In the genomic region with DNA sequence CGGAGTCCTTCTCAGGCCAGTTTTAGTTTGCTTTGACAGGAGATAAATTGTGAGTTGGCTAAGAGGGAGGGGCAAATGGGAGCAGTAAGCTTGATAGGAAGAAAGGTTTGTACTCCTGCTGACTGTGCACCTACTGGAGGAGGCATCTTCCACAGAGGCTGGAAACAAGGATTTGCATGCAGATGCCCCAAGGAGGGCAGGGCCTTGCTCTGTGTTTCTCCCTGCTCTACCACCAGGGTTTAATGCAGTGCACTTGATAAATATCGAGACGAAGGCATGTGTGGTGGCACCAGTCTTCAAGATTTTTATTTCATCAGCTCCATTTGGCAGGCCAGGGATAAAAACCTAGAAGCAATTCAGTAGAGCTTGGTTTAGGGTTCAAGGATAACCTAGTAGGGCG, we compare ENCODE assay signal across 1 cellular context.
TF ChIP-seq lines count a peak whose summit lies in the region.

No MANE protein-coding gene starts in this region.

TF ChIP-seq in K562, 482 proteins besides CTCF, POLR2A, EP300 and RAD21 (continued from another document):
- TF ChIP-seq, protein P1, sequence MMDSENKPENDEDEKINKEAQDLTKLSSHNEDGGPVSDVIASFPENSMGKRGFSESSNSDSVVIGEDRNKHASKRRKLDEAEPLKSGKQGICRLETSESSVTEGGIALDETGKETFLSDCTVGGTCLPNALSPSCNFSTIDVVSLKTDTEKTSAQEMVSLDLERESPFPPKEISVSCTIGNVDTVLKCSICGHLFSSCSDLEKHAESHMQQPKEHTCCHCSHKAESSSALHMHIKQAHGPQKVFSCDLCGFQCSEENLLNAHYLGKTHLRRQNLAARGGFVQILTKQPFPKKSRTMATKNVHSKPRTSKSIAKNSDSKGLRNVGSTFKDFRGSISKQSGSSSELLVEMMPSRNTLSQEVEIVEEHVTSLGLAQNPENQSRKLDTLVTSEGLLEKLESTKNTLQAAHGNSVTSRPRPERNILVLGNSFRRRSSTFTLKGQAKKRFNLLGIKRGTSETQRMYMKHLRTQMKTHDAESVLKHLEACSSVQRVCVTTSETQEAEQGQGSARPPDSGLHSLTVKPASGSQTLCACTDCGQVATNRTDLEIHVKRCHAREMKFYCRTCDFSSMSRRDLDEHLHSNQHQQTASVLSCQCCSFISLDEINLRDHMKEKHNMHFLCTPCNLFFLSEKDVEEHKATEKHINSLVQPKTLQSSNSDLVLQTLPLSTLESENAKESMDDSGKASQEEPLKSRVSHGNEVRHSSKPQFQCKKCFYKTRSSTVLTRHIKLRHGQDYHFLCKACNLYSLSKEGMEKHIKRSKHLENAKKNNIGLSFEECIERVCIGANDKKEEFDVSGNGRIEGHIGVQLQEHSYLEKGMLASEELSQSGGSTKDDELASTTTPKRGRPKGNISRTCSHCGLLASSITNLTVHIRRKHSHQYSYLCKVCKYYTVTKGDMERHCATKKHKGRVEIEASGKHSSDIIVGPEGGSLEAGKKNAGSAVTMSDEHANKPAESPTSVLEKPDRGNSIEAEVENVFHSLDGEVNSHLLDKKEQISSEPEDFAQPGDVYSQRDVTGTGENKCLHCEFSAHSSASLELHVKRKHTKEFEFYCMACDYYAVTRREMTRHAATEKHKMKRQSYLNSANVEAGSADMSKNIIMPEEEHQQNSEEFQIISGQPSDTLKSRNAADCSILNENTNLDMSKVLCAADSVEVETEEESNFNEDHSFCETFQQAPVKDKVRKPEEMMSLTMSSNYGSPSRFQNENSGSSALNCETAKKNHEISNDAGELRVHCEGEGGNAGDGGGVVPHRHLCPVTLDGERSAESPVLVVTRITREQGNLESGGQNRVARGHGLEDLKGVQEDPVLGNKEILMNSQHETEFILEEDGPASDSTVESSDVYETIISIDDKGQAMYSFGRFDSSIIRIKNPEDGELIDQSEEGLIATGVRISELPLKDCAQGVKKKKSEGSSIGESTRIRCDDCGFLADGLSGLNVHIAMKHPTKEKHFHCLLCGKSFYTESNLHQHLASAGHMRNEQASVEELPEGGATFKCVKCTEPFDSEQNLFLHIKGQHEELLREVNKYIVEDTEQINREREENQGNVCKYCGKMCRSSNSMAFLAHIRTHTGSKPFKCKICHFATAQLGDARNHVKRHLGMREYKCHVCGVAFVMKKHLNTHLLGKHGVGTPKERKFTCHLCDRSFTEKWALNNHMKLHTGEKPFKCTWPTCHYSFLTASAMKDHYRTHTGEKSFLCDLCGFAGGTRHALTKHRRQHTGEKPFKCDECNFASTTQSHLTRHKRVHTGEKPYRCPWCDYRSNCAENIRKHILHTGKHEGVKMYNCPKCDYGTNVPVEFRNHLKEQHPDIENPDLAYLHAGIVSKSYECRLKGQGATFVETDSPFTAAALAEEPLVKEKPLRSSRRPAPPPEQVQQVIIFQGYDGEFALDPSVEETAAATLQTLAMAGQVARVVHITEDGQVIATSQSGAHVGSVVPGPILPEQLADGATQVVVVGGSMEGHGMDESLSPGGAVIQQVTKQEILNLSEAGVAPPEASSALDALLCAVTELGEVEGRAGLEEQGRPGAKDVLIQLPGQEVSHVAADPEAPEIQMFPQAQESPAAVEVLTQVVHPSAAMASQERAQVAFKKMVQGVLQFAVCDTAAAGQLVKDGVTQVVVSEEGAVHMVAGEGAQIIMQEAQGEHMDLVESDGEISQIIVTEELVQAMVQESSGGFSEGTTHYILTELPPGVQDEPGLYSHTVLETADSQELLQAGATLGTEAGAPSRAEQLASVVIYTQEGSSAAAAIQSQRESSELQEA (IDR thresholded peaks at IDR 0.05; ENCODE audit: low read depth), result peak; percentile 80
